Comparison of ENCODE assay signal across 24 cellular contexts in the genomic region with DNA sequence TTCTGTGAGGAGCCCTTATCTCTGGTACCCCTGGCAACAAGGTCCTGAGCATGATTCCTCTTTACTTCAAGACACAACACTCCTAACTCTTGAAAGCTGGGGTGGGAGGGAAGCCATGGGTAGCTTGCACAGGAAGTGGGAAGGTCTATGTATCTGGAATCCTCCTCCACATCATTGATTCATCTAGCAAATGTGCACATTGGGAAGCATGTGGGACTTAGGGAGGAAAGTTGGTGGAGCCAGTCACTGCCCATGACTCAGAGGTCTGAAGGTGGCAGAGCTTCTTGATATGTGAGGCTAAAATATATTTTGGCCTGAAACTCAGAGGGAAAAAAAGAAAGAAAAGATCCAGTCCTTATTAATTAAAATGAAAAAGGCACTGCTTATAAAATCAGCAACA.
"Had no signal": no experiment of that assay in that cellular context is flagged by ENCODE, and none has a peak within 500 bp of the region (broad histone marks: within the 10 kb centered on the region; RNA-seq: fewer than 3 reads in every experiment).

No MANE protein-coding gene starts in this region.

- H3K4me3 Mint-ChIP-seq: activated B cell treated with CpG ODN at 0.5 μM for 24 hours; activated CD4-positive, alpha-beta memory T cell treated with anti-CD3 and anti-CD28 coated beads for 36 hours; activated naive CD4-positive, alpha-beta T cell treated with anti-CD3 and anti-CD28 coated beads for 36 hours; activated naive CD8-positive, alpha-beta T cell treated with anti-CD3 and anti-CD28 coated beads, Interleukin-2, amount 10 ng/mL, durations not matched to agents 7 days and 5 days; endodermal cell; immature natural killer cell; mesothelial cell of epicardium; natural killer cell had no signal

- H3K9me3 Mint-ChIP-seq: endodermal cell, mesothelial cell of epicardium had no signal

- H3K36me3 Mint-ChIP-seq: activated CD4-positive, alpha-beta memory T cell treated with anti-CD3 and anti-CD28 coated beads for 36 hours; activated naive CD8-positive, alpha-beta T cell treated with anti-CD3 and anti-CD28 coated beads, Interleukin-2, amount 10 ng/mL, durations not matched to agents 7 days and 5 days; immature natural killer cell; mesothelial cell of epicardium; natural killer cell had no signal

- H3K4me1 Mint-ChIP-seq: activated B cell treated with CpG ODN at 0.5 μM for 24 hours; activated naive CD8-positive, alpha-beta T cell treated with anti-CD3 and anti-CD28 coated beads, Interleukin-2, amount 10 ng/mL, durations not matched to agents 7 days and 5 days; endodermal cell; immature natural killer cell; natural killer cell had no signal

- H3K4me1 ChIP-seq: foreskin keratinocyte, thyroid gland had no signal

- H3K27me3 ChIP-seq: cardiac muscle cell, foreskin keratinocyte, thyroid gland had no signal

- H3K36me3 ChIP-seq: cardiac muscle cell, thyroid gland had no signal

- H3K27ac ChIP-seq: cardiac muscle cell, epithelial cell of prostate, foreskin keratinocyte, thyroid gland had no signal

- H3K27ac Mint-ChIP-seq: activated B cell treated with CpG ODN at 0.5 μM for 24 hours; activated CD4-positive, alpha-beta memory T cell treated with anti-CD3 and anti-CD28 coated beads for 36 hours; activated naive CD4-positive, alpha-beta T cell treated with anti-CD3 and anti-CD28 coated beads for 36 hours; activated naive CD8-positive, alpha-beta T cell treated with anti-CD3 and anti-CD28 coated beads, Interleukin-2, amount 10 ng/mL, durations not matched to agents 7 days and 5 days; endodermal cell; immature natural killer cell; mesothelial cell of epicardium; natural killer cell; progenitor cell of endocrine pancreas had no signal

- DNase-seq: activated B cell treated with CpG ODN at 0.5 μM for 24 hours; activated CD4-positive, alpha-beta memory T cell treated with anti-CD3 and anti-CD28 coated beads for 36 hours; activated CD4-positive, alpha-beta T cell treated with anti-CD3 and anti-CD28 coated beads for 4 hours; activated naive CD4-positive, alpha-beta T cell treated with anti-CD3 and anti-CD28 coated beads for 36 hours; activated naive CD8-positive, alpha-beta T cell treated with anti-CD3 and anti-CD28 coated beads, Interleukin-2, amount 10 ng/mL, durations not matched to agents 7 days and 5 days; activated T-cell treated with anti-CD3 and anti-CD28 coated beads, Interleukin-2, amount 50 U/mL, for 48 hours; amygdala; cortex of kidney; endodermal cell; foreskin keratinocyte; immature natural killer cell; left ventricle myocardium superior; mammary epithelial cell; natural killer cell; stimulated activated CD4-positive, alpha-beta T cell treated with anti-CD3 and anti-CD28 coated beads, Interleukin-4, amount 100 ng/mL, for 24 hours; stimulated activated naive CD4-positive, alpha-beta T cell treated with Interleukin-2 at 50 U/mL for 16 hours; substantia nigra; T-helper 1 cell; T-helper 9 cell; thyroid gland had no signal

- H3K27me3 Mint-ChIP-seq: activated CD4-positive, alpha-beta memory T cell treated with anti-CD3 and anti-CD28 coated beads for 36 hours; activated naive CD8-positive, alpha-beta T cell treated with anti-CD3 and anti-CD28 coated beads, Interleukin-2, amount 10 ng/mL, durations not matched to agents 7 days and 5 days had no signal

- H3K9me3 ChIP-seq: thyroid gland had no signal

- H3K4me3 ChIP-seq: cardiac muscle cell, thyroid gland had no signal
